Comparison of ENCODE assay signal across 1 cellular context in genomic region chr20:58256842-58257241, GRCh38.
TF ChIP-seq lines count a peak whose summit lies in the region.

No MANE protein-coding gene starts in this region.

TF ChIP-seq in H1, 55 proteins besides CTCF, POLR2A, EP300 and RAD21 (continued from another document):
- TF ChIP-seq USF2 (IDR thresholded peaks at IDR 0.05; ENCODE audit: low read length), result no peak
- no peak for TF ChIP-seq MAX (IDR thresholded peaks at IDR 0.05)
- no peak for TF ChIP-seq EZH2 (IDR thresholded peaks at IDR 0.05; ENCODE audit: low read depth, low read length, severe bottlenecking)
- no peak for TF ChIP-seq CBX8 (IDR thresholded peaks at IDR 0.05; ENCODE audit: borderline replicate concordance, low read depth, low read length)
- no peak for TF ChIP-seq SP1 (IDR thresholded peaks at IDR 0.05; ENCODE audit: low read depth, low read length)
- no peak for TF ChIP-seq JUN (IDR thresholded peaks at IDR 0.05; ENCODE audit: low read depth, low read length)
- no peak for TF ChIP-seq TCF12 (IDR thresholded peaks at IDR 0.05; ENCODE audit: low read depth, low read length)
- no peak for TF ChIP-seq SIN3A (conservative IDR thresholded peaks at IDR 0.05 in 1 of 2, IDR thresholded peaks at IDR 0.05 in 1 of 2; ENCODE audit: low read depth in 1 of 2, low read length in 2 of 2)
- TF ChIP-seq GTF2F1 (IDR thresholded peaks at IDR 0.05; ENCODE audit: borderline replicate concordance, low read depth, low read length), result no peak
- no peak for TF ChIP-seq TAF1 (IDR thresholded peaks at IDR 0.05; ENCODE audit: low read depth, low read length)
